14 cellular contexts compared by ENCODE assay signal in genomic region chr12:124240493-124240892, GRCh38. TPM values are rescaled to one million over a fixed set of nuclear protein-coding genes. Genes with fewer than 3 reads are reported as not detected.
A peak's percentile ranks its signal among the peaks of the same experiment; 100 is the strongest.
DNase-seq lines count a peak whose midpoint lies in the region; ATAC-seq, FAIRE-seq and TF ChIP-seq lines count a peak whose summit lies in the region.
"Had no signal": no experiment of that assay in that cellular context is flagged by ENCODE, and none has a peak within 500 bp of the region (broad histone marks: within the 10 kb centered on the region; RNA-seq: fewer than 3 reads in every experiment).

No MANE protein-coding gene starts in this region.

- H3K4me3 ChIP-seq in trophoblast cell (ENCODE audit: low read depth, low read length), result no peak overlapping the region
- H3K4me3 ChIP-seq: gastroesophageal sphincter had no signal

- no peak for TF ChIP-seq CTCF in foreskin keratinocyte (conservative IDR thresholded peaks at IDR 0.05)

- H3K9me3 Mint-ChIP-seq in activated CD4-positive, alpha-beta memory T cell treated with anti-CD3 and anti-CD28 coated beads, Interleukin-2, amount 10 ng/mL, durations not matched to agents 7 days and 5 days, result no peaks in the 10 kb centered on the region

- H2BK5ac ChIP-seq in trophoblast cell (ENCODE audit: low read depth, low read length, poor library complexity), result no peak overlapping the region

- H3K27ac ChIP-seq in foreskin keratinocyte (no peak overlapping the region), trophoblast cell (ENCODE audit: low read depth, low read length) (no peak overlapping the region)
- H3K27ac ChIP-seq: gastroesophageal sphincter, neutrophil had no signal

- no peak overlapping the region for H3K4me2 ChIP-seq in trophoblast cell (ENCODE audit: low read length)

- no peaks in the 10 kb centered on the region for H3K36me3 Mint-ChIP-seq in activated CD4-positive, alpha-beta memory T cell treated with anti-CD3 and anti-CD28 coated beads, Interleukin-2, amount 10 ng/mL, durations not matched to agents 7 days and 5 days (ENCODE audit: low read depth)

- H4K91ac ChIP-seq in trophoblast cell (ENCODE audit: low read depth, low read length), result no peak overlapping the region

- FAIRE-seq in GM19239 (lab: Jason Lieb, UNC), result no peak
- FAIRE-seq: astrocyte had no signal

- no peak overlapping the region for H3K4ac ChIP-seq in trophoblast cell (ENCODE audit: low read depth, low read length)

- no peak overlapping the region for H2AFZ ChIP-seq in trophoblast cell (ENCODE audit: insufficient read depth, low read length, poor library complexity)

- H2BK12ac ChIP-seq in trophoblast cell (ENCODE audit: low read length), result no peak overlapping the region

- H3K9ac ChIP-seq in trophoblast cell (ENCODE audit: low read length), result no peak overlapping the region

- no peak overlapping the region for H4K8ac ChIP-seq in trophoblast cell (ENCODE audit: low read depth, low read length)

- no peaks in the 10 kb centered on the region for H3K4me1 Mint-ChIP-seq in activated CD4-positive, alpha-beta memory T cell treated with anti-CD3 and anti-CD28 coated beads, Interleukin-2, amount 10 ng/mL, durations not matched to agents 7 days and 5 days
- H3K4me1 Mint-ChIP-seq: activated CD4-positive, alpha-beta T cell treated with anti-CD3 and anti-CD28 coated beads, Interleukin-2, amount 10 ng/mL, durations not matched to agents 24 days and 14 days had no signal

- H2AK5ac ChIP-seq in trophoblast cell (ENCODE audit: low read length), result no peak overlapping the region

- H3K27me3 ChIP-seq in foreskin keratinocyte, result no peaks in the 10 kb centered on the region
- no peaks in the 10 kb centered on the region for H3K27me3 ChIP-seq in trophoblast cell (ENCODE audit: insufficient read depth, low read length)
- H3K27me3 ChIP-seq: neutrophil had no signal

- no peaks in the 10 kb centered on the region for H3K79me1 ChIP-seq in trophoblast cell (ENCODE audit: low read length)

- CTCF ChIA-PET in activated CD4-positive, alpha-beta memory T cell treated with anti-CD3 and anti-CD28 coated beads, Interleukin-2, amount 10 ng/mL, durations not matched to agents 7 days and 5 days (lab: Charles Lee), result no interaction called here

- no peak overlapping the region for H3K14ac ChIP-seq in trophoblast cell (ENCODE audit: low read length)

- POLR2A ChIA-PET in activated CD4-positive, alpha-beta memory T cell treated with anti-CD3 and anti-CD28 coated beads, Interleukin-2, amount 10 ng/mL, durations not matched to agents 7 days and 5 days (lab: Charles Lee), result interaction anchor here (0.6 kb wide), 1 partner anchor 421 kb away, joined by 3 read pairs; no protein-coding TSS in a partner anchor

- no peak overlapping the region for H3K23ac ChIP-seq in trophoblast cell (ENCODE audit: low read length)

- no CpG with 5 or more reads among the region's 1 CpG for WGBS in trophoblast cell (ENCODE audit: extremely low coverage, insufficient coverage, insufficient read length)

- H3K4me3 Mint-ChIP-seq in activated CD4-positive, alpha-beta memory T cell treated with anti-CD3 and anti-CD28 coated beads, Interleukin-2, amount 10 ng/mL, durations not matched to agents 7 days and 5 days, result no peak overlapping the region
- H3K4me3 Mint-ChIP-seq: activated CD4-positive, alpha-beta T cell treated with anti-CD3 and anti-CD28 coated beads, Interleukin-2, amount 10 ng/mL, durations not matched to agents 24 days and 14 days had no signal

- no peak overlapping the region for H3K27ac Mint-ChIP-seq in activated CD4-positive, alpha-beta memory T cell treated with anti-CD3 and anti-CD28 coated beads, Interleukin-2, amount 10 ng/mL, durations not matched to agents 7 days and 5 days
- H3K27ac Mint-ChIP-seq: activated CD4-positive, alpha-beta T cell treated with anti-CD3 and anti-CD28 coated beads, Interleukin-2, amount 10 ng/mL, durations not matched to agents 24 days and 14 days had no signal

- no peaks in the 10 kb centered on the region for H3K9me3 ChIP-seq in trophoblast cell (ENCODE audit: insufficient read depth, low read depth, low read length)
- H3K9me3 ChIP-seq: neutrophil had no signal

- H3K4me1 ChIP-seq in foreskin keratinocyte (peaks cover 17% of the 10 kb centered on the region), trophoblast cell (ENCODE audit: control insufficient read depth in 1 of 2, insufficient read depth in 2 of 2, low read length in 2 of 2) (no peaks in the 10 kb centered on the region)
- H3K4me1 ChIP-seq: gastroesophageal sphincter had no signal

- no peaks in the 10 kb centered on the region for H3K79me2 ChIP-seq in trophoblast cell (ENCODE audit: control insufficient read depth, insufficient read depth, low read length, poor library complexity)

- H4K12ac ChIP-seq in trophoblast cell (ENCODE audit: low read depth, low read length), result no peak overlapping the region

- no peak overlapping the region for H2BK120ac ChIP-seq in trophoblast cell (ENCODE audit: insufficient read depth, low read length, poor library complexity)

- peaks cover 1% of the 10 kb centered on the region for H3K27me3 Mint-ChIP-seq in activated CD4-positive, alpha-beta memory T cell treated with anti-CD3 and anti-CD28 coated beads, Interleukin-2, amount 10 ng/mL, durations not matched to agents 7 days and 5 days

- ATAC-seq in foreskin keratinocyte (peak; percentile 38), HG03280 (IDR thresholded peaks at IDR 0.05; ENCODE audit: unreplicated experiment) (no peak)
- ATAC-seq: gastroesophageal sphincter had no signal

- no peaks in the 10 kb centered on the region for H3K36me3 ChIP-seq in trophoblast cell (ENCODE audit: control insufficient read depth in 1 of 2, insufficient read depth in 2 of 2, low read length in 2 of 2)
- H3K36me3 ChIP-seq: gastroesophageal sphincter, neutrophil had no signal

- DNase-seq in COLO668 (lab: John Stamatoyannopoulos, UW; ENCODE audit: unreplicated experiment), result peak; percentile 24
- DNase-seq in GM19239 (ENCODE audit: insufficient read length, low spot score), result peak; percentile 35
- DNase-seq in OCI-M1 (lab: John Stamatoyannopoulos, UW), result peak; percentile 64
- DNase-seq in foreskin keratinocyte, result no peak
- DNase-seq in activated CD4-positive, alpha-beta memory T cell treated with anti-CD3 and anti-CD28 coated beads, Interleukin-2, amount 10 ng/mL, durations not matched to agents 7 days and 5 days, result no peak
- no peak for DNase-seq in trophoblast cell
- DNase-seq in OCI-M2 (lab: John Stamatoyannopoulos, UW; ENCODE audit: unreplicated experiment), result no peak
- DNase-seq: activated CD4-positive, alpha-beta T cell treated with anti-CD3 and anti-CD28 coated beads, Interleukin-2, amount 10 ng/mL, durations not matched to agents 24 days and 14 days; GF-D8 had no signal

- no peak overlapping the region for H3K18ac ChIP-seq in trophoblast cell (ENCODE audit: low read length)

RNA-seq across cellular contexts. Expression of gene RFLNA, which starts 54.4 kb away (rescaled TPM):
- 4.7 and 45.5 TPM in 2 replicates for total RNA-seq in foreskin keratinocyte
- polyA plus RNA-seq in foreskin keratinocyte, result 4.3 and 44.3 TPM in 2 replicates
- not detected for total RNA-seq in activated CD4-positive, alpha-beta memory T cell treated with anti-CD3 and anti-CD28 coated beads, Interleukin-2, amount 10 ng/mL, durations not matched to agents 7 days and 5 days
- 1.00 and 1.4 TPM in 2 replicates for polyA plus RNA-seq in trophoblast cell (2013)
- total RNA-seq: activated CD4-positive, alpha-beta T cell treated with anti-CD3 and anti-CD28 coated beads, Interleukin-2, amount 10 ng/mL, durations not matched to agents 24 days and 14 days; NCI-H460 had no signal

Comparison
In these comparisons a context has a peak if more than half of its experiments do, and no peak if none do; other contexts are left out.
1. DNase-seq: peak in COLO668 (single experiment), GM19239 (single experiment) and OCI-M1 (single experiment); none in foreskin keratinocyte (0 of 2), activated CD4-positive, alpha-beta memory T cell treated with anti-CD3 and anti-CD28 coated beads, Interleukin-2, amount 10 ng/mL, durations not matched to agents 7 days and 5 days (single experiment), trophoblast cell (0 of 2) and OCI-M2 (single experiment).